In genomic region chr6:86331265-86331840, GRCh38 we compare ENCODE assay signal across 19 cellular contexts.
"Had no signal": no experiment of that assay in that cellular context is flagged by ENCODE, and none has a peak within 500 bp of the region (broad histone marks: within the 10 kb centered on the region; RNA-seq: fewer than 3 reads in every experiment).

No MANE protein-coding gene starts in this region.

- H3K4me2 ChIP-seq: neural progenitor cell had no signal

- H3K36me3 ChIP-seq: colonic mucosa, neural progenitor cell, prostate gland, stomach had no signal

- H3K27me3 ChIP-seq: colonic mucosa, foreskin keratinocyte, neural progenitor cell, stomach had no signal

- H2AFZ ChIP-seq: neural progenitor cell had no signal

- H3K27ac ChIP-seq: colonic mucosa, foreskin keratinocyte, neural progenitor cell, prostate gland, stomach had no signal

- ATAC-seq: activated CD4-positive, CD25-positive, alpha-beta regulatory T cell treated with anti-CD3 and anti-CD28 coated beads, Interleukin-2, amount 50 U/mL, for 24 hours; foreskin keratinocyte; left lobe of liver; stimulated activated effector memory CD8-positive, alpha-beta T cell treated with anti-CD3 and anti-CD28 coated beads, Interleukin-12 subunit alpha, Interleukin-12 subunit beta, amount 100 ng/mL, for 72 hours had no signal

- H3K4me3 ChIP-seq: colonic mucosa, neural progenitor cell, prostate gland, stomach had no signal

- H3K9me3 ChIP-seq: colonic mucosa, prostate gland had no signal

- H3K9ac ChIP-seq: neural progenitor cell had no signal

- H3K4me1 ChIP-seq: colonic mucosa, foreskin keratinocyte, prostate gland had no signal

- DNase-seq: activated CD4-positive, alpha-beta T cell treated with anti-CD3 and anti-CD28 coated beads, Interleukin-2, amount 50 U/mL, for 48 hours; activated naive CD8-positive, alpha-beta T cell treated with anti-CD3 and anti-CD28 coated beads, Interleukin-2, amount 10 ng/mL, durations not matched to agents 7 days and 5 days; activated T-cell treated with anti-CD3 and anti-CD28 coated beads for 4 hours; amygdala; colonic mucosa; foreskin keratinocyte; glutamatergic neuron; naive B cell; right cardiac atrium; small intestine; stimulated activated CD4-positive, alpha-beta T cell treated with anti-CD3 and anti-CD28 coated beads, Interleukin-4, amount 100 ng/mL, for 24 hours; stomach; T-helper 1 cell; T-helper 9 cell had no signal
